In the genomic region with DNA sequence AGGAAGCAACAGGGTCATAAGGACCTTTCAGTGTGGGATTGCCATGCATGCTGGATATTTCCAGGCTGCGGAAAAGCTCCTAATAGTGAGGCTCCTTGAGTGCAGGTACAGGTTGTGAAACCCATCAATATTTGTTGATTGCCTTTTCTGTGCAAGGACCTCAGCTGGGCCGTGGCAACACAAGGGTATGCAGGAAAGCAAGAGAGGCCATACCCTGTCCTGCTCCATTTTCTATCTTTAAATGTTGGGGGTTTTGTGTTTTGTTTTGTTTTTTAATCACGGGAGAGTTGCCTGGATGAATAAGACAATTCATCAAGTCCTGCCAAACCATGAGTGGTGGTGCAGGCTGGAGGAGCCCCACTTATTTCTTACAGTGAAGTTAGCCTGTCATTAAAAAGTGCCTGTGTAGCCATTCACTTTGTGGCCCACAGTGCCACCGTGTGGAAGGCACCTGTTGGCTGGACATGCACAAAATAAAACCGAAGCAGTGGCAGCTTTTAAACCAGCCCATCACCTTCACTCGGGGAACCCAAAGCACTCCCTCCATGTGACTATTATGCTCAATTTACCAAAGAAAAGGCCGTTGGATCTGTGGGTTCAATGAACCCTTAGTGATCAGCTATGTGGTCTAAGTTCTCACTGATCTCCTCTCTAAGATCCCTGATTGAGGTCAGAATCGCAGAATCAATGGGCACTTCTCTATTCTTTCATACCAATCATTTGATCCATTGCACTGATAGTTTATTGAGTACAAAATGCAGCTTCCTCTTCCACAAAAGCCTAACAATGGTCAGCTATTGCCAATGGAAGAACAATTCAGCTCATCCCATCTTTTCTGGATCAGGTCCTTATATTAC, we compare ENCODE assay signal across 8 cellular contexts. TPM values are rescaled to one million over a fixed set of nuclear protein-coding genes. Genes with fewer than 3 reads are reported as not detected.
DNase-seq lines count a peak whose midpoint lies in the region; ATAC-seq, FAIRE-seq and TF ChIP-seq lines count a peak whose summit lies in the region.

No MANE protein-coding gene starts in this region.

- no peak for TF ChIP-seq POLR2A in H54 (IDR thresholded peaks at IDR 0.05; ENCODE audit: low read depth, low read length)

- intact Hi-C loops in left colon (cut with DNase I, micrococcal nuclease) = no loop called here

- no peak for FAIRE-seq in H54 (lab: Jason Lieb, UNC)

- ATAC-seq in HG02623 (IDR thresholded peaks at IDR 0.05; ENCODE audit: unreplicated experiment) = peak; percentile 71
- ATAC-seq in left colon = peak; percentile 56

- TF ChIP-seq CTCF in AG04449 (IDR thresholded peaks at IDR 0.05; ENCODE audit: insufficient read depth, low read length, missing control alignments) (peak; percentile 78), GM10248 (IDR thresholded peaks at IDR 0.05; ENCODE audit: control extremely low read depth, extremely low read depth, low read depth, missing control alignments) (peak; percentile 88), astrocyte of the spinal cord (IDR thresholded peaks at IDR 0.05; ENCODE audit: low read depth, low read length) (peak; percentile 86)

- POLR2A ChIA-PET in AG04449 (lab: Yijun Ruan, JAX) (no interaction called here), GM10248 (lab: Yijun Ruan, JAX) (no interaction called here)

- no peak overlapping the region for H3K4me3 ChIP-seq in AG04449 (ENCODE audit: low read depth, low read length)
- H3K4me3 ChIP-seq in astrocyte of the spinal cord (ENCODE audit: low read depth, low read length) = no peak overlapping the region

- CTCF ChIA-PET in AG04449 (lab: Yijun Ruan, JAX) (interaction anchor here (0.8 to 4.9 kb wide), 27 partner anchors 8 to 951 kb away, joined by 3 to 39 read pairs (median 7); partner anchors contain the start of gene DZIP1L), GM10248 (lab: Yijun Ruan, JAX) (interaction anchor here (0.7 to 3.2 kb wide), 40 partner anchors 9 to 1977 kb away, joined by 3 to 29 read pairs (median 5); no protein-coding TSS in a partner anchor)

- in situ Hi-C loops in astrocyte of the spinal cord (cut with HindIII; ENCODE audit: low sequenced_read_pairs) = no loop called here

- no peak for DNase-seq in AG04449 (ENCODE audit: low read depth, low spot score)
- DNase-seq in GM10248 (ENCODE audit: extremely low spot score) = peak; percentile 42
- peak; percentile 9 for DNase-seq in NCI-H1092 treated with DMSO at 0.1 percent for 48 hours (lab: John Stamatoyannopoulos, UW)
- DNase-seq in astrocyte of the spinal cord (ENCODE audit: low read depth, low spot score) = peak; percentile 58
- peak in 1 of 2 donors; percentile 43 for DNase-seq in left colon
- DNase-seq in H54 (ENCODE audit: insufficient read length, low spot score) = no peak
- no peak for DNase-seq in ureter (ENCODE audit: low spot score)

RNA-seq across cellular contexts. Expression of gene CLDN18, which starts 42.2 kb away (rescaled TPM):
- total RNA-seq in left colon (not detected), ureter (not detected)

Comparison
In these comparisons a context has a peak if more than half of its experiments do, and no peak if none do; other contexts are left out.
1. DNase-seq: peak in GM10248 (single experiment), NCI-H1092 treated with DMSO at 0.1 percent for 48 hours (single experiment) and astrocyte of the spinal cord (single experiment); none in AG04449 (single experiment), H54 (single experiment) and ureter (single experiment).
2. Peak in every context shown above with its lines, with median percentiles within 50 percentile points of each other: CTCF ChIP-seq.